Comparison of ENCODE assay signal across 9 cellular contexts in the genomic region with DNA sequence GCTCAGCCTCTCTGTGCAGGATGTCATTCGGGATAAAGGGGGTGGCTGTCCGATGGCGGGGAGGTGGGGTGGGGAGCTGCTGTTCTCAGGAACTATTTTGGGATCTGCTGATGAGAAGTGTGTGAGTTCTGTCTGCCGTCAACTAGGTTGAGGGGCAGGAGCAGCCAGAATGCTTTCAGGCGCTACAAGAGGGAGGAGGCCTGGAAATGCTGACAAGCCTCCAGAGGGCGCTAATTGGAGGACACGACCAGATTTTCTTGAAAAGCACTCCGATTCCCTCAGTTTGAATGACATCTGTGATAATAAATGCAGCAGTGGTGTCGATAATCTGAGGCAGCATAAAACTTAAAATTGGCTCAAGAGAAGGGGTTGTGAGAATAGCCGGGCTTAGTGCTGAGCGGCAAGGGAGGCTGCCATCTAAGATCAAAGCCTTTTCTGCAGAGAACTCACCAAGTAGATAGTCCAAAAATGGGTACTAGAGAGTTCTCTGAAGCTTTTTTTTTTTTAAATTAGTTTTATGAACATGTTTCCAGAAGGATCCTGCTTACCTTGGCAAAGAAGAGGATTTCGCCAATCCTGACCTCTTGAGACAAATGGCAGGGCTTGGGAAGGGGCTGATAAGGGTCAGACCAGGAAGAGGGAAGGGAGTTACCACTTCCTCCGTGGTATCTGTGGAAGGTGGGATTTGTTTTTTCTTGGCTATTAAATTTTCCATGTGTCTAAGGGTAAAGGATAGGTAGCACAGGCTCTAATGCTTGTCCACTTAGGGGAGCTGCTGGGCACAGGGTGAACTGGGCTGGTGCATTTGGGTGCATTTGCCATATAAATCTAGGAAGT.
A peak's percentile ranks its signal among the peaks of the same experiment; 100 is the strongest.
DNase-seq lines count a peak whose midpoint lies in the region; ATAC-seq and TF ChIP-seq lines count a peak whose summit lies in the region.
"Had no signal": no experiment of that assay in that cellular context is flagged by ENCODE, and none has a peak within 500 bp of the region (broad histone marks: within the 10 kb centered on the region; RNA-seq: fewer than 3 reads in every experiment).

No MANE protein-coding gene starts in this region.

- peak; percentile 32; the same call in 1 of the 2 replicates for TF ChIP-seq CTCF in MM.1S (IDR thresholded peaks at IDR 0.05; ENCODE audit: low read length)
- TF ChIP-seq CTCF in left lung (IDR thresholded peaks at IDR 0.05), result peak; percentile 19 to 24

- no peaks in the 10 kb centered on the region for H3K9me2 ChIP-seq in MM.1S (replicated peaks; ENCODE audit: insufficient read depth, low read length)

- ATAC-seq in left lung (no peak), HG02938 (IDR thresholded peaks at IDR 0.05; ENCODE audit: unreplicated experiment) (no peak)

- H3K79me2 ChIP-seq in MM.1S (ENCODE audit: low read length), result no peaks in the 10 kb centered on the region

- DNase-seq in ELR (ENCODE audit: low read depth) (peak; percentile 51), MM.1S (no peak), amniotic epithelial cell (ENCODE audit: low read depth) (peak; percentile 22), left lung (no peak), H4 (ENCODE audit: low spot score) (no peak), posterior vena cava (ENCODE audit: low spot score) (no peak), hepatic stellate cell (ENCODE audit: low spot score) (no peak)

- H4K20me1 ChIP-seq in MM.1S (ENCODE audit: insufficient read depth, low read length), result no peaks in the 10 kb centered on the region

- H2AFZ ChIP-seq in MM.1S (ENCODE audit: low read length), result no peak overlapping the region

- no peaks in the 10 kb centered on the region for H3K27me3 ChIP-seq in MM.1S (replicated peaks; ENCODE audit: insufficient read depth, low read length)
- no peaks in the 10 kb centered on the region for H3K27me3 ChIP-seq in left lung

- intact Hi-C loops in left lung (cut with DNase I), result no loop called here
- intact Hi-C loops in posterior vena cava (cut with DNase I), result loop anchor here in 1 of 2 donors (10.0 kb wide), 1 partner anchor 96 kb away; the partner anchor contains the start of gene CRACR2A

- H3F3A ChIP-seq in MM.1S (ENCODE audit: insufficient read depth, low read length), result no peaks in the 10 kb centered on the region

- H3K36me3 ChIP-seq in MM.1S (replicated peaks; ENCODE audit: insufficient read depth, low read length) (no peaks in the 10 kb centered on the region), left lung (peaks cover 0 to 44% of the 10 kb centered on the region in 2 donors)

- H3K4me2 ChIP-seq in MM.1S (ENCODE audit: low read depth, low read length), result no peak overlapping the region

- H3K9me3 ChIP-seq in MM.1S (replicated peaks; ENCODE audit: insufficient read depth, low read length) (no peaks in the 10 kb centered on the region), left lung (no peaks in the 10 kb centered on the region)

- H3K27ac ChIP-seq in MM.1S (ENCODE audit: low read length) (no peak overlapping the region), left lung (no peak overlapping the region)

- no peak overlapping the region for H3K9ac ChIP-seq in MM.1S (ENCODE audit: low read length)

- H3K4me1 ChIP-seq in MM.1S (ENCODE audit: low read length) (peaks cover 6% of the 10 kb centered on the region; the same call in 1 of the 2 replicates), left lung (no peaks in the 10 kb centered on the region)

- H3K4me3 ChIP-seq in MM.1S (ENCODE audit: low read length) (no peak overlapping the region), left lung (no peak overlapping the region)
- H3K4me3 ChIP-seq: lung had no signal

Comparison
In these comparisons a context has a peak if more than half of its experiments do, and no peak if none do; other contexts are left out.
1. DNase-seq: peak in ELR (single experiment) and amniotic epithelial cell (single experiment); none in MM.1S (single experiment), left lung (0 of 2), H4 (single experiment), posterior vena cava (single experiment) and hepatic stellate cell (single experiment).